In the genomic region with DNA sequence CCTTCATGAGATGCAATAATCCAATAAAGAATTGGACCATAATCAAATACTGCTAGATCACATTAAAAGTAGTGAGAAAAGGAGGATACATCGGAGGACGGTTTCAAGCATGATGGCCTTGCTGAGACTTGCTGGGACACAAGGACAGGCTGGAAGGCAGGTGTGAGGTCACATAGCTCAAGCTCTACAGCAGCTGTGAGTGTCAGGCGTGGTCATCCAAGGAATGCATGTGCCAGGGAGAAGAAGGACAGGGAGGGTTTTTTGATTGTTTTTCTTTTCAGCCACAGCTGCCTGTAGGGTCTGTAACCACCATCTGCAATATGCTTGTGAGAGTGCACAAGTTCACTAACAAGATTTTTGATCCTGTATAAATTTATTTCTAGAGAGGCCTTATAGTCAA, we compare ENCODE assay signal across 26 cellular contexts. TPM values are rescaled to one million over a fixed set of nuclear protein-coding genes. Genes with fewer than 3 reads are reported as not detected.
DNase-seq lines count a peak whose midpoint lies in the region; ATAC-seq and TF ChIP-seq lines count a peak whose summit lies in the region.
"Had no signal": no experiment of that assay in that cellular context is flagged by ENCODE, and none has a peak within 500 bp of the region (broad histone marks: within the 10 kb centered on the region; RNA-seq: fewer than 3 reads in every experiment).

No MANE protein-coding gene starts in this region.

- intact Hi-C loops in dendritic cell treated with granulocyte-macrophage colony-stimulating factor and Interleukin-4, amounts not matched to agents 40 ng/mL and 50 ng/mL, for 4 days (cut with micrococcal nuclease) = no loop called here

- DNase-seq in activated T-cell treated with anti-CD3 and anti-CD28 coated beads, Interleukin-2, amount 50 U/mL, for 24 hours = no peak
- no peak for DNase-seq in activated T-cell treated with anti-CD3 and anti-CD28 coated beads, Interleukin-2, amount 50 U/mL, for 1 hour
- DNase-seq in LHCN-M2 (ENCODE audit: low read depth) (peak; percentile 62), hypothalamus (lab: John Stamatoyannopoulos, UW) (no peak), Ammon's horn (ENCODE audit: low spot score) (no peak)
- DNase-seq: activated CD4-positive, alpha-beta T cell treated with anti-CD3 and anti-CD28 coated beads for 4 hours; activated gamma-delta T cell treated with Interleukin-2 at 50 U/mL for 16 hours; aorta; central memory CD4-positive, alpha-beta T cell; foreskin keratinocyte; GOT3; Karpas-422; NCI-H187; NCI-H226; retina; Right ventricle myocardium superior; SW 1271; upper lobe of left lung had no signal

- peaks cover 17% of the 10 kb centered on the region for H3K4me1 Mint-ChIP-seq in activated T-cell treated with anti-CD3 and anti-CD28 coated beads, Interleukin-2, amount 50 U/mL, for 24 hours (ENCODE audit: low read depth)
- peaks cover 44% of the 10 kb centered on the region for H3K4me1 Mint-ChIP-seq in dendritic cell treated with granulocyte-macrophage colony-stimulating factor and Interleukin-4, amounts not matched to agents 40 ng/mL and 50 ng/mL, for 4 days (ENCODE audit: low read depth)

- no peak for TF ChIP-seq CTCF in neutrophil (IDR thresholded peaks at IDR 0.05)

- H3K27ac ChIP-seq in neutrophil = peak overlapping the region; percentile 70
- H3K27ac ChIP-seq: foreskin keratinocyte, upper lobe of left lung had no signal

- H3K4me3 Mint-ChIP-seq in activated T-cell treated with anti-CD3 and anti-CD28 coated beads, Interleukin-2, amount 50 U/mL, for 24 hours = no peak overlapping the region
- H3K4me3 Mint-ChIP-seq in dendritic cell treated with granulocyte-macrophage colony-stimulating factor and Interleukin-4, amounts not matched to agents 40 ng/mL and 50 ng/mL, for 4 days = no peak overlapping the region

- peak overlapping the region; percentile 78 for H3K27ac Mint-ChIP-seq in activated T-cell treated with anti-CD3 and anti-CD28 coated beads, Interleukin-2, amount 50 U/mL, for 24 hours
- peak overlapping the region; percentile 41 for H3K27ac Mint-ChIP-seq in dendritic cell treated with granulocyte-macrophage colony-stimulating factor and Interleukin-4, amounts not matched to agents 40 ng/mL and 50 ng/mL, for 4 days

- H3K4me1 ChIP-seq in neutrophil (ENCODE audit: control insufficient read depth in 1 of 2, insufficient read depth in 1 of 2, low read depth in 1 of 2, low read length in 1 of 2) = peaks cover 37 to 52% of the 10 kb centered on the region in 2 experiments

- ATAC-seq in GM21423 (IDR thresholded peaks at IDR 0.05; ENCODE audit: unreplicated experiment) = no peak
- ATAC-seq: foreskin keratinocyte had no signal

- H3K9me3 Mint-ChIP-seq in activated T-cell treated with anti-CD3 and anti-CD28 coated beads, Interleukin-2, amount 50 U/mL, for 24 hours = no peaks in the 10 kb centered on the region
- no peaks in the 10 kb centered on the region for H3K9me3 Mint-ChIP-seq in dendritic cell treated with granulocyte-macrophage colony-stimulating factor and Interleukin-4, amounts not matched to agents 40 ng/mL and 50 ng/mL, for 4 days

- H3K27me3 Mint-ChIP-seq in activated T-cell treated with anti-CD3 and anti-CD28 coated beads, Interleukin-2, amount 50 U/mL, for 24 hours = no peaks in the 10 kb centered on the region
- H3K27me3 Mint-ChIP-seq in dendritic cell treated with granulocyte-macrophage colony-stimulating factor and Interleukin-4, amounts not matched to agents 40 ng/mL and 50 ng/mL, for 4 days = no peaks in the 10 kb centered on the region

- H3K36me3 ChIP-seq in neutrophil = peaks cover 97% of the 10 kb centered on the region

- no peaks in the 10 kb centered on the region for H3K9me3 ChIP-seq in neutrophil
- H3K9me3 ChIP-seq: upper lobe of left lung had no signal

- no peak overlapping the region for H3K4me3 ChIP-seq in neutrophil (ENCODE audit: low read depth in 1 of 2, low read length in 1 of 2)
- H3K4me3 ChIP-seq: upper lobe of left lung had no signal

- no peaks in the 10 kb centered on the region for H3K27me3 ChIP-seq in neutrophil
- H3K27me3 ChIP-seq: foreskin keratinocyte, upper lobe of left lung had no signal

- peaks cover 80% of the 10 kb centered on the region for H3K36me3 Mint-ChIP-seq in activated T-cell treated with anti-CD3 and anti-CD28 coated beads, Interleukin-2, amount 50 U/mL, for 24 hours (ENCODE audit: low read depth)
- H3K36me3 Mint-ChIP-seq in dendritic cell treated with granulocyte-macrophage colony-stimulating factor and Interleukin-4, amounts not matched to agents 40 ng/mL and 50 ng/mL, for 4 days (ENCODE audit: low read depth) = peaks cover 81% of the 10 kb centered on the region

RNA-seq across cellular contexts. Expression of a gene that starts 57.6 kb away (rescaled TPM):
- not detected in 2 replicates for total RNA-seq in LHCN-M2 (2014; rRNA removed)
- not detected for polyA plus RNA-seq in LHCN-M2 (2012)
- total RNA-seq: aorta, foreskin keratinocyte, G401, OCI-LY7, osteoblast, Right ventricle myocardium superior, upper lobe of left lung had no signal
- polyA plus RNA-seq: aorta, BJ, esophagus, foreskin keratinocyte had no signal
